In the genomic region with DNA sequence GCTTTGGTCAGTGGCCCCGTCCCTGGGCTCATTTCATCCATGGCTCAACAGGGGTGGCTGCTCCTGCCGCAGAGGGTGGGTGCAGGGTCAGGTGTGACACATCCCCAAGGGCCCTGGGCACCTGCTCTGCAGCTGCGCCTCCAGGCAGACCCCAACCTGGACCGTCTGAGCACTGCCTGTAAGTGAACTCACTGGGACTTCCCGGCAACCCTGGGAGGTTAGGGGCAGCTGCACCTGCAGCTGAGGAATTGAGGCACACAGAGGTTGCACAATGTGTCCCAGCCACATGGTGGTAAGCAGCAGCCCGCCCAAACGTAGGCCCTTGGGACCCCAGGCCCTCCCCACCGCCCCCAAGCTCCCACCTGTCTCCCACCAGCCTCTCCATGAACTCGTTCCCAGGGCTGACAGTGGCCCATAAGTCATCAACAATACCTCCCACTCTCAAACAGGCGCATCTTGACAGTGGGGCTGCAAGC, we compare ENCODE assay signal across 26 cellular contexts. TPM values are rescaled to one million over a fixed set of nuclear protein-coding genes. Genes with fewer than 3 reads are reported as not detected.
DNase-seq lines count a peak whose midpoint lies in the region; ATAC-seq and TF ChIP-seq lines count a peak whose summit lies in the region.
"Had no signal": no experiment of that assay in that cellular context is flagged by ENCODE, and none has a peak within 500 bp of the region (broad histone marks: within the 10 kb centered on the region; RNA-seq: fewer than 3 reads in every experiment).

No MANE protein-coding gene starts in this region.

- no peak overlapping the region for H3K4me3 Mint-ChIP-seq in natural killer cell treated with Interleukin-12 subunit alpha and Interleukin-12 subunit beta and Interleukin-15 and Interleukin-18, amount 100 ng/mL, for 72 hours
- H3K4me3 Mint-ChIP-seq in natural killer cell (no peak overlapping the region), progenitor cell of endocrine pancreas (ENCODE audit: low read depth) (no peak overlapping the region)
- H3K4me3 Mint-ChIP-seq: activated CD4-positive, alpha-beta T cell treated with anti-CD3 and anti-CD28 coated beads for 36 hours; effector memory CD8-positive, alpha-beta T cell had no signal

- H3K9ac ChIP-seq in neural cell (ENCODE audit: low read length), result peak overlapping the region; percentile 41
- H3K9ac ChIP-seq: BLaER1 had no signal

- no peak for TF ChIP-seq RAD21 in neural cell (conservative IDR thresholded peaks at IDR 0.05)

- no peaks in the 10 kb centered on the region for H3K79me2 ChIP-seq in neural cell (replicated peaks; ENCODE audit: insufficient read depth, low read length)

- no peaks in the 10 kb centered on the region for H3K4me1 ChIP-seq in aorta (ENCODE audit: control insufficient read depth in 1 of 2, insufficient read depth in 2 of 2, low read length in 2 of 2)
- H3K4me1 ChIP-seq: right lobe of liver had no signal

- H3K36me3 Mint-ChIP-seq in natural killer cell treated with Interleukin-12 subunit alpha and Interleukin-12 subunit beta and Interleukin-15 and Interleukin-18, amount 100 ng/mL, for 72 hours, result no peaks in the 10 kb centered on the region
- H3K36me3 Mint-ChIP-seq in natural killer cell (no peaks in the 10 kb centered on the region), progenitor cell of endocrine pancreas (ENCODE audit: insufficient read depth) (peaks cover 3% of the 10 kb centered on the region)

- no peaks in the 10 kb centered on the region for H3K27me3 ChIP-seq in neural cell (ENCODE audit: insufficient read depth, low read depth, low read length)
- H3K27me3 ChIP-seq in aorta (ENCODE audit: control insufficient read depth in 1 of 2, insufficient read depth in 2 of 2, low read length in 1 of 2), result no peaks in the 10 kb centered on the region
- H3K27me3 ChIP-seq in brain microvascular endothelial cell (replicated peaks), result no peaks in the 10 kb centered on the region
- H3K27me3 ChIP-seq: BLaER1, body of pancreas, colonic mucosa, right lobe of liver had no signal

- 79 to 82% methylated on average over 10 of the region's 10 CpGs for WGBS in aorta, 2 donors

- intact Hi-C loops in natural killer cell (cut with micrococcal nuclease) (no loop called here), aorta (cut with DNase I) (no loop called here)

- H3K27ac Mint-ChIP-seq in natural killer cell treated with Interleukin-12 subunit alpha and Interleukin-12 subunit beta and Interleukin-15 and Interleukin-18, amount 100 ng/mL, for 72 hours, result no peak overlapping the region
- H3K27ac Mint-ChIP-seq in natural killer cell (no peak overlapping the region), progenitor cell of endocrine pancreas (no peak overlapping the region)
- H3K27ac Mint-ChIP-seq: activated CD4-positive, alpha-beta T cell treated with anti-CD3 and anti-CD28 coated beads for 36 hours; effector memory CD8-positive, alpha-beta T cell had no signal

- H3K9me3 Mint-ChIP-seq in natural killer cell treated with Interleukin-12 subunit alpha and Interleukin-12 subunit beta and Interleukin-15 and Interleukin-18, amount 100 ng/mL, for 72 hours, result no peaks in the 10 kb centered on the region
- no peaks in the 10 kb centered on the region for H3K9me3 Mint-ChIP-seq in natural killer cell
- no peaks in the 10 kb centered on the region for H3K9me3 Mint-ChIP-seq in progenitor cell of endocrine pancreas (ENCODE audit: low read depth)
- H3K9me3 Mint-ChIP-seq: effector memory CD8-positive, alpha-beta T cell had no signal

- H3K36me3 ChIP-seq in neural cell (ENCODE audit: insufficient read depth, low read length), result no peaks in the 10 kb centered on the region
- H3K36me3 ChIP-seq in aorta (ENCODE audit: control insufficient read depth in 1 of 2, insufficient read depth in 2 of 2, low read length in 1 of 2), result peaks cover 0 to 5% of the 10 kb centered on the region in 2 donors
- peaks cover 13% of the 10 kb centered on the region for H3K36me3 ChIP-seq in brain microvascular endothelial cell (replicated peaks)
- H3K36me3 ChIP-seq: colonic mucosa, right lobe of liver had no signal

- H3K9me3 ChIP-seq in neural cell (ENCODE audit: low read length) (no peaks in the 10 kb centered on the region), aorta (ENCODE audit: control insufficient read depth, low read length) (no peaks in the 10 kb centered on the region)
- H3K9me3 ChIP-seq: BLaER1, body of pancreas, colonic mucosa, heart left ventricle, right lobe of liver had no signal

- H3K27ac ChIP-seq in cingulate gyrus (ENCODE audit: low read depth, low read length) (peak overlapping the region; percentile 32), neural cell (ENCODE audit: low read length) (peak overlapping the region; percentile 68), aorta (ENCODE audit: low read depth in 1 of 2, low read length in 2 of 2) (no peak overlapping the region), brain microvascular endothelial cell (no peak overlapping the region)
- H3K27ac ChIP-seq: BLaER1, body of pancreas, heart left ventricle, right lobe of liver had no signal

- TF ChIP-seq CTCF in natural killer cell (IDR thresholded peaks at IDR 0.05) (no peak), neural cell (IDR thresholded peaks at IDR 0.05; ENCODE audit: poor library complexity, severe bottlenecking) (no peak), progenitor cell of endocrine pancreas (IDR thresholded peaks at IDR 0.05; ENCODE audit: unreplicated experiment) (no peak), brain microvascular endothelial cell (IDR thresholded peaks at IDR 0.05; ENCODE audit: low read depth, low read length, missing control alignments) (no peak)

- H3K9me2 ChIP-seq in neural cell (ENCODE audit: insufficient read depth, low read length), result no peaks in the 10 kb centered on the region

- H4K20me1 ChIP-seq in neural cell (ENCODE audit: insufficient read depth), result no peaks in the 10 kb centered on the region

- H3K4me3 ChIP-seq in neural cell (ENCODE audit: low read length), result peak overlapping the region; percentile 14
- H3K4me3 ChIP-seq in aorta (ENCODE audit: low read length in 2 of 2), result no peak overlapping the region
- H3K4me3 ChIP-seq in brain microvascular endothelial cell (ENCODE audit: low read depth, low read length), result no peak overlapping the region
- H3K4me3 ChIP-seq: BLaER1, body of pancreas, colonic mucosa, heart left ventricle, right lobe of liver had no signal

- no peaks in the 10 kb centered on the region for H3K27me3 Mint-ChIP-seq in natural killer cell treated with Interleukin-12 subunit alpha and Interleukin-12 subunit beta and Interleukin-15 and Interleukin-18, amount 100 ng/mL, for 72 hours
- H3K27me3 Mint-ChIP-seq in natural killer cell (ENCODE audit: low read depth in 2 of 2) (no peaks in the 10 kb centered on the region), progenitor cell of endocrine pancreas (peaks cover 10% of the 10 kb centered on the region)
- H3K27me3 Mint-ChIP-seq: activated CD4-positive, alpha-beta T cell treated with anti-CD3 and anti-CD28 coated beads for 36 hours had no signal

- no peak overlapping the region for H2AFZ ChIP-seq in neural cell (ENCODE audit: low read depth, low read length)

- ATAC-seq in natural killer cell treated with Interleukin-12 subunit alpha and Interleukin-12 subunit beta and Interleukin-15 and Interleukin-18, amount 100 ng/mL, for 72 hours, result no peak
- ATAC-seq in natural killer cell (no peak), aorta (ENCODE audit: low FRiP score) (no peak)
- ATAC-seq: activated CD4-positive, alpha-beta T cell treated with anti-CD3 and anti-CD28 coated beads for 36 hours; body of pancreas; effector memory CD8-positive, alpha-beta T cell; heart left ventricle; right lobe of liver had no signal

- no peak overlapping the region for H3K4me2 ChIP-seq in neural cell (ENCODE audit: low read length)
- H3K4me2 ChIP-seq: BLaER1 had no signal

- no peak for TF ChIP-seq EP300 in neural cell (conservative IDR thresholded peaks at IDR 0.05; ENCODE audit: poor library complexity, severe bottlenecking)

- in situ Hi-C loops in brain microvascular endothelial cell (cut with HindIII; ENCODE audit: low pct_ligation_motif_present, low sequenced_read_pairs), result no loop called here

- peak; percentile 55 for DNase-seq in natural killer cell treated with Interleukin-12 subunit alpha and Interleukin-12 subunit beta and Interleukin-15 and Interleukin-18, amount 100 ng/mL, for 72 hours (ENCODE audit: low spot score)
- DNase-seq in natural killer cell (no peak), aorta (peak; percentile 43 to 64), progenitor cell of endocrine pancreas (ENCODE audit: low spot score, unreplicated experiment) (no peak), brain microvascular endothelial cell (no peak), cortex of kidney (lab: John Stamatoyannopoulos, UW) (no peak)
- DNase-seq: activated CD4-positive, alpha-beta T cell treated with anti-CD3 and anti-CD28 coated beads for 36 hours; activated gamma-delta T cell treated with Interleukin-2 at 50 U/mL for 16 hours; activated T-cell treated with anti-CD3 and anti-CD28 coated beads, Interleukin-2, amount 50 U/mL, for 1 hour; DMS53; effector memory CD8-positive, alpha-beta T cell; kidney glomerular epithelial cell; mesenchymal stem cell; NCI-H1105; NCI-H2029; NCI-H226; RPMI8226; stimulated activated naive CD4-positive, alpha-beta T cell; T-helper 2 cell had no signal

- H3K4me1 Mint-ChIP-seq in natural killer cell treated with Interleukin-12 subunit alpha and Interleukin-12 subunit beta and Interleukin-15 and Interleukin-18, amount 100 ng/mL, for 72 hours (ENCODE audit: low read depth in 2 of 2), result no peaks in the 10 kb centered on the region
- H3K4me1 Mint-ChIP-seq in natural killer cell, result no peaks in the 10 kb centered on the region
- peaks cover 1% of the 10 kb centered on the region for H3K4me1 Mint-ChIP-seq in progenitor cell of endocrine pancreas (ENCODE audit: low read depth)
- H3K4me1 Mint-ChIP-seq: activated CD4-positive, alpha-beta T cell treated with anti-CD3 and anti-CD28 coated beads for 36 hours had no signal

- no peaks in the 10 kb centered on the region for H3F3A ChIP-seq in neural cell (ENCODE audit: insufficient read depth, low read length, poor library complexity, severe bottlenecking)

RNA-seq across cellular contexts. Expression of a gene that starts 55.1 kb away (rescaled TPM):
- 1 to 10 TPM; 3.4 to 7.9 TPM for total RNA-seq in natural killer cell treated with Interleukin-12 subunit alpha and Interleukin-12 subunit beta and Interleukin-15 and Interleukin-18, amount 100 ng/mL, for 72 hours
- 1 to 10 TPM; 2.5 to 4.3 (median 2.8) TPM for total RNA-seq in natural killer cell
- polyA plus RNA-seq in neural cell, result 65.6 and 86.8 TPM in 2 replicates
- polyA minus RNA-seq in neural cell, result 156 and 159 TPM in 2 replicates
- 10 to 100 TPM; 28.7 to 51.3 TPM for total RNA-seq in aorta
- 10 to 100 TPM in 1 of 2 donors, 1 to 10 TPM in 1; 6.0 to 13.9 TPM for polyA plus RNA-seq in aorta
- total RNA-seq in progenitor cell of endocrine pancreas, result 104 and 107 TPM in 2 replicates

Comparison
In these comparisons a context has a peak if more than half of its experiments do, and no peak if none do; other contexts are left out.
1. DNase-seq: peak in natural killer cell treated with Interleukin-12 subunit alpha and Interleukin-12 subunit beta and Interleukin-15 and Interleukin-18, amount 100 ng/mL, for 72 hours (single experiment) and aorta (2 of 2); none in natural killer cell (single experiment), progenitor cell of endocrine pancreas (single experiment), brain microvascular endothelial cell (single experiment) and cortex of kidney (single experiment).
2. H3K27ac ChIP-seq: peak in cingulate gyrus (single experiment) and neural cell (single experiment); none in aorta (0 of 2) and brain microvascular endothelial cell (single experiment).